ENCODE assay signal across 1 cellular context in genomic region chr3:113746955-113747718, GRCh38.
TF ChIP-seq lines count a peak whose summit lies in the region.

Gene ATP6V1A, plus strand, starts transcription at chr3:113747035. Its CDS starts 31,719 bp downstream, at chr3:113778754.

TF ChIP-seq in IMR-90, 13 proteins besides CTCF, POLR2A, EP300 and RAD21 (continued from another document):
- TF ChIP-seq ELK1 (IDR thresholded peaks at IDR 0.05; ENCODE audit: borderline replicate concordance, low read depth, low read length) (no peak), MXI1 (IDR thresholded peaks at IDR 0.05; ENCODE audit: borderline replicate concordance, low read depth, low read length) (peak; percentile 26; the same call in 1 of the 2 replicates), FOS (IDR thresholded peaks at IDR 0.05; ENCODE audit: low read depth, low read length) (no peak), RFX5 (IDR thresholded peaks at IDR 0.05; ENCODE audit: low read depth, low read length) (no peak), NFE2L2 (IDR thresholded peaks at IDR 0.05; ENCODE audit: low read depth, low read length) (no peak), CEBPB (IDR thresholded peaks at IDR 0.05; ENCODE audit: low read depth, low read length) (no peak), MAZ (IDR thresholded peaks at IDR 0.05; ENCODE audit: borderline replicate concordance, low read depth, low read length) (peak; percentile 48; the same call in 1 of the 2 replicates), CHD1 (IDR thresholded peaks at IDR 0.05; ENCODE audit: low read depth, low read length) (no peak)
